8 cellular contexts compared by ENCODE assay signal in the genomic region with DNA sequence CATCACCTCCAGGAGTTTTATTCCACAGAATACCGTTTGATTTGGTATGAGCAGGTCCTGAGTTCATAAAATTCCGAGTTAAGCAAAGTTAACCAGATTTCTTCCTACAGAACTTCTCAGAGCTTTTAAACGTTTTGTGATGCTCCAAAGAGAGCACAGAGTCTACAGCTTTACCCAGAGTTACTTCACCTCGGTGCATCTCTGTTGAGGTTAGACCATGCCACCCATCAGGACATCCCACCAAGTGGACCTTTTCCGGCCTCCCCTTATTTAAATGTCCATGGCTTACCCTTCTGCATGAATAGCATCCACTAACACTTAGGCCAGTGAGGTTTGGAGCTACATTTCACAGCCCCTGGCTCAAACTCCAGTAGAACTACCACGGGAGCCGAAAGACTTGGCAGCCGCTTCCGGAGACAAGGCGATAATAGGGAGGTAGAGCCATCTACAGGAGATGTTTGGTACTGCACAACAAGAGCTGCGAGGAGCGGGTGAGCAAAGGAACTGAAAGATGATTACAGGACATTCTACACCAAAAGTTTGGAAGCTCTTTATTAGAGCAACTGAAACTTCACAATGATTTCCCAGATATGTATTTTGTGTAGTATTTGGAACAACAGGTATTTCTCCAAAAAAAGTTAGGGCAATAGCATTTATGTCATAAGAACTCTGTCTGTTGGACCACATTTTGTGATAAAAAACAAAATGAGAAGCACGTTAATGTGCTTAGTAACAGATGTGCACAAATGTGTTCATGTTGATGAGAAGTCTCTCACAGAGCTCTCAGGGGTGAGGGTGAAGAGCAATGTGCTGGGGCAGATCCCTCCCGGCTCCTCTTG.
DNase-seq lines count a peak whose midpoint lies in the region; ATAC-seq and TF ChIP-seq lines count a peak whose summit lies in the region.

No MANE protein-coding gene starts in this region.

- no peaks in the 10 kb centered on the region for H3K9me3 ChIP-seq in OCI-LY7 (ENCODE audit: low read length)

- CTCF ChIA-PET in OCI-LY7 (lab: Charles Lee; ENCODE audit: unreplicated experiment) = interaction anchor here (1.0 kb wide), 1 partner anchor 97 kb away, joined by 3 read pairs; no protein-coding TSS in a partner anchor

- peak; percentile 69 for DNase-seq in EL
- peak; percentile 65 for DNase-seq in OCI-LY7 (ENCODE audit: low spot score)
- DNase-seq in activated T-cell treated with anti-CD3 and anti-CD28 coated beads, Interleukin-2, amount 50 U/mL, for 72 hours = peak; percentile 61 to 67
- peak; percentile 50 for DNase-seq in fibroblast of the conjunctiva (ENCODE audit: low read depth)
- peak in 34 of 56 donors; percentile 1 to 71 (median 20) for DNase-seq in nucleus accumbens (lab: John Stamatoyannopoulos, UW)

- TF ChIP-seq CTCF in OCI-LY7 (conservative IDR thresholded peaks at IDR 0.05; ENCODE audit: low read length) = peak; percentile 97

- no peaks in the 10 kb centered on the region for H3K4me1 Mint-ChIP-seq in activated T-cell treated with anti-CD3 and anti-CD28 coated beads, Interleukin-2, amount 50 U/mL, for 72 hours (ENCODE audit: low read depth)

- intact Hi-C loops in OCI-LY7 (cut with micrococcal nuclease; ENCODE audit: unreplicated experiment) = loop anchor here (1.0 kb wide), 1 partner anchor 95 kb away; no protein-coding TSS in a partner anchor

- no peak overlapping the region for H2AFZ ChIP-seq in OCI-LY7 (ENCODE audit: low read length)

- H3K27ac ChIP-seq in OCI-LY7 (ENCODE audit: low read depth, low read length, poor library complexity, severe bottlenecking) = no peak overlapping the region

- H3K9me2 ChIP-seq in OCI-LY7 (ENCODE audit: insufficient read depth, low read length) = no peaks in the 10 kb centered on the region

- no peaks in the 10 kb centered on the region for H3K79me2 ChIP-seq in OCI-LY7 (ENCODE audit: insufficient read depth, low read depth, low read length)

- peaks cover 26% of the 10 kb centered on the region for H3K27me3 Mint-ChIP-seq in activated T-cell treated with anti-CD3 and anti-CD28 coated beads, Interleukin-2, amount 50 U/mL, for 72 hours (ENCODE audit: low read depth)

- H3K9me3 Mint-ChIP-seq in activated T-cell treated with anti-CD3 and anti-CD28 coated beads, Interleukin-2, amount 50 U/mL, for 72 hours = no peaks in the 10 kb centered on the region

- H3K27ac Mint-ChIP-seq in activated T-cell treated with anti-CD3 and anti-CD28 coated beads, Interleukin-2, amount 50 U/mL, for 72 hours = no peak overlapping the region

- H3K36me3 ChIP-seq in OCI-LY7 (ENCODE audit: insufficient read depth, low read length) = no peaks in the 10 kb centered on the region

- POLR2A ChIA-PET in OCI-LY7 (lab: Charles Lee) = interaction anchor here (0.6 kb wide), 1 partner anchor 136 kb away, joined by 4 read pairs; no protein-coding TSS in a partner anchor

- no peaks in the 10 kb centered on the region for H4K20me1 ChIP-seq in OCI-LY7 (ENCODE audit: insufficient read depth, low read length)

- H3K4me3 Mint-ChIP-seq in activated T-cell treated with anti-CD3 and anti-CD28 coated beads, Interleukin-2, amount 50 U/mL, for 72 hours = no peak overlapping the region

- TF ChIP-seq RAD21 in Ishikawa (IDR thresholded peaks at IDR 0.05; ENCODE audit: low read depth) = peak; percentile 90

- ATAC-seq in GM21576 (IDR thresholded peaks at IDR 0.05; ENCODE audit: unreplicated experiment) (peak; percentile 86), HG03039 (IDR thresholded peaks at IDR 0.05; ENCODE audit: unreplicated experiment) (no peak)
- ATAC-seq in activated T-cell treated with anti-CD3 and anti-CD28 coated beads, Interleukin-2, amount 50 U/mL, for 72 hours (replicated peaks in 1 of 2) = peak; percentile 59 to 60

- no peak overlapping the region for H3K4me3 ChIP-seq in OCI-LY7 (ENCODE audit: low read depth, low read length, poor library complexity, severe bottlenecking)

- H3K36me3 Mint-ChIP-seq in activated T-cell treated with anti-CD3 and anti-CD28 coated beads, Interleukin-2, amount 50 U/mL, for 72 hours (ENCODE audit: insufficient read depth in 2 of 2) = no peaks in the 10 kb centered on the region

- TF ChIP-seq EP300 in Ishikawa (IDR thresholded peaks at IDR 0.05; ENCODE audit: borderline replicate concordance) = no peak

- no TSS peak for BruUV-seq in OCI-LY7 (replicated peaks; lab: Mats Ljungman, UMichigan)

- no peaks in the 10 kb centered on the region for H3K4me1 ChIP-seq in OCI-LY7 (ENCODE audit: insufficient read depth, low read length, poor library complexity, severe bottlenecking)

- H3K4me2 ChIP-seq in OCI-LY7 (ENCODE audit: low read length) = no peak overlapping the region

TF ChIP-seq in Ishikawa, 13 proteins besides CTCF, POLR2A, EP300 and RAD21:
- peak; percentile 54 for TF ChIP-seq NFIC (IDR thresholded peaks at IDR 0.05)
- no peak for TF ChIP-seq YY1 (IDR thresholded peaks at IDR 0.05; ENCODE audit: low read depth)
- TF ChIP-seq TAF1 (IDR thresholded peaks at IDR 0.05; ENCODE audit: low read depth) = no peak
